Comparison of ENCODE assay signal across 13 cellular contexts in the genomic region with DNA sequence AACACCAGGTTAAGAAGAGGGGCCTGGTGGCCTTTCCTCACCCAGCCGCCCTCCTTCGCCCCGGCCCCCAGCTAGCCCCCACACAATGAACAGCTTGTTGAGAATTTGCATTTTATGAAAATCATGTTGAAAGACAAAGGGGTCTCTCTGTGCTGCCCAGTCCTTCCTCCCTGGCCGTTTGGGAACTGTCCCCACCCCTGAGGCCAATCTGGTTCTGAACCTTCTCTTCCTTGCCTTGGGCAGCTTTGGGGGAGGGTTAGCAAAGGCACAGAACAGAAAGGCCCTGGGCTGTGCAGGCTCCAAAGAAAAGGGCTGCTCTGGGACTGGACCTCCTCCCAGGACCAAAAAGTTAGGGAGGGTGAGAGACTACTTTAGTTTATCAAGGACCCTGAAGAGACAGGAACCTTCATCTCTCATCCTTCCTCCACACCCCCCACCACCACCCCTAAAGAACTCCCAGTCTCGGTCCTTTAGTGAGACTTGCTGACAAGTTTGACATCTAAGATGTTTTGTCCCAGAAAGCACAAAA. TPM values are rescaled to one million over a fixed set of nuclear protein-coding genes. Genes with fewer than 3 reads are reported as not detected.
DNase-seq lines count a peak whose midpoint lies in the region; ATAC-seq and TF ChIP-seq lines count a peak whose summit lies in the region.
"Had no signal": no experiment of that assay in that cellular context is flagged by ENCODE, and none has a peak within 500 bp of the region (broad histone marks: within the 10 kb centered on the region; RNA-seq: fewer than 3 reads in every experiment).

No MANE protein-coding gene starts in this region.

- H3K4me1 Mint-ChIP-seq in naive thymus-derived CD4-positive, alpha-beta T cell, result peaks cover 6 to 28% (median 20%) of the 10 kb centered on the region in 7 donors

- H3K36me3 Mint-ChIP-seq in naive thymus-derived CD4-positive, alpha-beta T cell, result peaks cover 0 to 32% (median 11%) of the 10 kb centered on the region in 5 donors

- H3K9me3 ChIP-seq in right atrium auricular region, result no peaks in the 10 kb centered on the region
- peaks cover 0 to 3% (median 0%) of the 10 kb centered on the region in 3 experiments for H3K9me3 ChIP-seq in naive thymus-derived CD4-positive, alpha-beta T cell (ENCODE audit: control insufficient read depth in 2 of 3, low read length in 3 of 3)
- H3K9me3 ChIP-seq in vagina, result no peaks in the 10 kb centered on the region
- H3K9me3 ChIP-seq: neutrophil, SJSA1 had no signal

- H3K4me3 Mint-ChIP-seq in naive thymus-derived CD4-positive, alpha-beta T cell, result peak overlapping the region; percentile 86 to 96 (median 91)

- H3K4me3 ChIP-seq in right atrium auricular region, result peak overlapping the region; percentile 76 to 82
- H3K4me3 ChIP-seq in naive thymus-derived CD4-positive, alpha-beta T cell (ENCODE audit: low read length), result peak overlapping the region; percentile 82
- H3K4me3 ChIP-seq in vagina, result peak overlapping the region; percentile 87 to 100
- H3K4me3 ChIP-seq: K562 had no signal

- H3K27ac ChIP-seq in right atrium auricular region, result peak overlapping the region; percentile 90 to 92
- peak overlapping the region; percentile 92 for H3K27ac ChIP-seq in naive thymus-derived CD4-positive, alpha-beta T cell (ENCODE audit: low read depth, low read length)
- peak overlapping the region; percentile 96 for H3K27ac ChIP-seq in vagina
- H3K27ac ChIP-seq: cardiac muscle cell, neutrophil, SJSA1 had no signal

- DNase-seq in right atrium auricular region (ENCODE audit: low spot score) (no peak), left ventricle myocardium superior (no peak), dermis blood vessel endothelial cell (peak; percentile 30), vagina (ENCODE audit: extremely low spot score in 2 of 2) (no peak), NCI-H2196 treated with DMSO at 0.1 percent for 48 hours (lab: John Stamatoyannopoulos, UW; ENCODE audit: unreplicated experiment) (no peak), NCI-H1694 (lab: John Stamatoyannopoulos, UW) (no peak), NCI-H2196 (lab: John Stamatoyannopoulos, UW; ENCODE audit: unreplicated experiment) (no peak)
- DNase-seq in naive thymus-derived CD4-positive, alpha-beta T cell, result no peak
- DNase-seq: Calu3 had no signal

- H3K36me3 ChIP-seq in right atrium auricular region, result peaks cover 12% of the 10 kb centered on the region
- peaks cover 0 to 30% (median 0%) of the 10 kb centered on the region in 3 experiments for H3K36me3 ChIP-seq in naive thymus-derived CD4-positive, alpha-beta T cell (ENCODE audit: control insufficient read depth in 2 of 3, insufficient read depth in 3 of 3, low read length in 3 of 3)
- H3K36me3 ChIP-seq in vagina, result peaks cover 0 to 4% of the 10 kb centered on the region in 2 donors
- H3K36me3 ChIP-seq: cardiac muscle cell, neutrophil had no signal

- H3K9me3 Mint-ChIP-seq in naive thymus-derived CD4-positive, alpha-beta T cell, result no peaks in the 10 kb centered on the region

- TF ChIP-seq CTCF in right atrium auricular region (IDR thresholded peaks at IDR 0.05) (no peak), vagina (IDR thresholded peaks at IDR 0.05) (no peak)

- H3K27me3 ChIP-seq in right atrium auricular region, result peaks cover 0 to 5% of the 10 kb centered on the region in 2 donors
- no peaks in the 10 kb centered on the region for H3K27me3 ChIP-seq in naive thymus-derived CD4-positive, alpha-beta T cell (ENCODE audit: control insufficient read depth in 2 of 2, insufficient read depth in 2 of 2, low read length in 2 of 2)
- no peaks in the 10 kb centered on the region for H3K27me3 ChIP-seq in vagina

- peak overlapping the region; percentile 74 to 98 (median 94) for H3K27ac Mint-ChIP-seq in naive thymus-derived CD4-positive, alpha-beta T cell

- ATAC-seq in left ventricle myocardium superior, result no peak
- no peak for ATAC-seq in naive thymus-derived CD4-positive, alpha-beta T cell
- ATAC-seq: K562 had no signal

- TF ChIP-seq POLR2A in vagina (IDR thresholded peaks at IDR 0.05), result no peak

- POLR2A ChIA-PET in naive thymus-derived CD4-positive, alpha-beta T cell (lab: Charles Lee), result interaction anchor here (0.7 to 10.3 kb wide), 3 partner anchors 14 to 1146 kb away, joined by 3 to 162 read pairs (median 3); no protein-coding TSS in a partner anchor

- intact Hi-C loops in left ventricle myocardium superior (cut with micrococcal nuclease), result no loop called here
- intact Hi-C loops in naive thymus-derived CD4-positive, alpha-beta T cell (cut with micrococcal nuclease), result loop anchor here in 1 of 2 donors (2.0 kb wide), 1 partner anchor 43 kb away; a partner anchor contains a TSS
- intact Hi-C loops in vagina (cut with DNase I), result no loop called here

- CTCF ChIA-PET in naive thymus-derived CD4-positive, alpha-beta T cell (lab: Charles Lee), result interaction anchor here (1.3 to 13.0 kb wide), 2 partner anchors 14 to 15 kb away, joined by 3 to 316 read pairs; no protein-coding TSS in a partner anchor

- H3K27me3 Mint-ChIP-seq in naive thymus-derived CD4-positive, alpha-beta T cell, result peaks cover 0 to 45% (median 0%) of the 10 kb centered on the region in 5 donors

- H3K4me1 ChIP-seq in right atrium auricular region, result peaks cover 0 to 38% of the 10 kb centered on the region in 2 donors
- peaks cover 0 to 11% of the 10 kb centered on the region in 2 donors for H3K4me1 ChIP-seq in naive thymus-derived CD4-positive, alpha-beta T cell (ENCODE audit: control insufficient read depth in 2 of 2, insufficient read depth in 2 of 2, low read length in 2 of 2)
- H3K4me1 ChIP-seq in vagina, result peaks cover 58% of the 10 kb centered on the region

RNA-seq across cellular contexts. Expression of a gene that starts 1.3 kb away (rescaled TPM):
- total RNA-seq in right atrium auricular region, result 10 to 100 TPM; 17.6 to 23.2 TPM
- total RNA-seq in left ventricle myocardium superior, result 22.2 TPM
- 35.0 and 49.2 TPM in 2 replicates for total RNA-seq in dermis blood vessel endothelial cell
- 100 to 1,000 TPM in 2 of 5 experiments, 10 to 100 TPM in 2, 1 to 10 TPM in 1; 5.6 to 501 (median 33.7) TPM for total RNA-seq in naive thymus-derived CD4-positive, alpha-beta T cell
- polyA plus RNA-seq in naive thymus-derived CD4-positive, alpha-beta T cell, result 1 to 10 TPM; 1.1 to 1.3 TPM
- total RNA-seq in vagina, result 47.1 TPM
- total RNA-seq: Calu3 had no signal

RNA-seq across cellular contexts. Expression of a gene that starts 43.2 kb away (rescaled TPM):
- total RNA-seq in right atrium auricular region, result 100 to 1,000 TPM; 150 to 238 TPM
- total RNA-seq in left ventricle myocardium superior, result 58.9 TPM
- 0.70 and 3.1 TPM in 2 replicates for total RNA-seq in dermis blood vessel endothelial cell
- 100 to 1,000 TPM in 2 of 5 experiments, 1 to 10 TPM in 1, under 1 TPM in 2; 0.89 to 279 (median 7.1) TPM for total RNA-seq in naive thymus-derived CD4-positive, alpha-beta T cell
- polyA plus RNA-seq in naive thymus-derived CD4-positive, alpha-beta T cell, result 1 to 10 TPM in 1 of 2 donors, under 1 TPM in 1; 0.28 to 1.1 TPM
- total RNA-seq in vagina, result 465 TPM

RNA-seq across cellular contexts. Expression of a gene that starts 56.5 kb away (rescaled TPM):
- total RNA-seq in right atrium auricular region (10 to 100 TPM in 1 of 2 donors, 1 to 10 TPM in 1; 8.2 to 12.5 TPM), left ventricle myocardium superior (11.2 TPM), dermis blood vessel endothelial cell (9.9 and 17.4 TPM in 2 replicates), vagina (23.6 TPM)
- 10 to 100 TPM in 4 of 5 experiments, 1 to 10 TPM in 1; 4.9 to 14.8 (median 14.2) TPM for total RNA-seq in naive thymus-derived CD4-positive, alpha-beta T cell
- 1 to 10 TPM; 2.5 to 2.9 TPM for polyA plus RNA-seq in naive thymus-derived CD4-positive, alpha-beta T cell
